ENCODE assay signal across 24 cellular contexts in the genomic region with DNA sequence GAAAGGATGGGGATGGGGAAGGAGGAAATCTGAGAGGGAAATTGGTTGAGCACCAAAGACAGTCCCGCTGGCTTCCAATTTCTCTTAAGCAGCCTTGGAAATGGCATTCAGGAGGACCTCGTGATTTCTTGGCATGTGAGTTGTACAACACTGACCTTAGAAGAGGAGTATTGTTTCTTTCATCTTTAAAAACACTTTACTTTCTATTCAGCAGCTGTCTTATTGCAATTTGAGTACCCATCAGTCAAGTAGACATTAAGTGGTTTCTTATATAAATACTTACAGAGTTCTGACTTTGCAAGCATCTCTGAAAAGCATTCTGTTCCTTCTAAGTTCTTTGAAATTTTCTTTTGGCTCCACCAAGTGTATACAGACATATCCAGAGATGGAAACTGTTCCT.
"Had no signal": no experiment of that assay in that cellular context is flagged by ENCODE, and none has a peak within 500 bp of the region (broad histone marks: within the 10 kb centered on the region; RNA-seq: fewer than 3 reads in every experiment).

No MANE protein-coding gene starts in this region.

- H3K27ac ChIP-seq: SJCRH30 had no signal

- H3K36me3 ChIP-seq: SJCRH30 had no signal

- DNase-seq: activated CD4-positive, alpha-beta T cell treated with anti-CD3 and anti-CD28 coated beads for 4 hours; activated CD8-positive, alpha-beta memory T cell treated with anti-CD3 and anti-CD28 coated beads, Interleukin-2, amount 50 U/mL, for 4 hours; activated CD8-positive, alpha-beta T cell treated with anti-CD3 and anti-CD28 coated beads for 36 hours; activated naive CD4-positive, alpha-beta T cell treated with Interleukin-2 at 50 U/mL for 16 hours; activated naive CD8-positive, alpha-beta T cell treated with anti-CD3 and anti-CD28 coated beads, Interleukin-2, amount 50 U/mL, for 24 hours; activated T-cell treated with anti-CD3 and anti-CD28 coated beads, Interleukin-2, amount 50 U/mL, for 1 hour; amniotic stem cell; MM.1S; NCI-H1105; NCI-H1436; NCI-H1694 treated with DMSO at 0.1 percent for 48 hours; NCI-H2029 treated with DMSO at 0.1 percent for 48 hours; NCI-H446 treated with DMSO at 0.1 percent for 48 hours; NCI-H526; NCI-H82; OCI-M1; RPMI8226; SJCRH30; SW 1271 had no signal

- H3K4me1 ChIP-seq: SJCRH30 had no signal

- H3K27me3 ChIP-seq: SJCRH30 had no signal

- H3K9me3 ChIP-seq: SJCRH30 had no signal

- H3K4me3 ChIP-seq: SJCRH30 had no signal

- ATAC-seq: activated CD4-positive, CD25-positive, alpha-beta regulatory T cell treated with anti-CD3 and anti-CD28 coated beads, Interleukin-2, amount 50 U/mL, for 24 hours; activated CD8-positive, alpha-beta T cell treated with anti-CD3 and anti-CD28 coated beads for 36 hours; activated naive CD4-positive, alpha-beta T cell treated with anti-CD3 and anti-CD28 coated beads, Interleukin-2, amount 50 U/mL, for 72 hours; activated naive CD8-positive, alpha-beta T cell treated with anti-CD3 and anti-CD28 coated beads, Interleukin-2, amount 50 U/mL, for 24 hours; Panc1; Right ventricle myocardium inferior; SK-N-SH treated with all-trans-retinoic acid at 6 μM for 48 hours had no signal
